ENCODE assay signal across 8 cellular contexts in genomic region chr3:107429330-107430181, GRCh38. TPM values are rescaled to one million over a fixed set of nuclear protein-coding genes. Genes with fewer than 3 reads are reported as not detected.
DNase-seq lines count a peak whose midpoint lies in the region; ATAC-seq and TF ChIP-seq lines count a peak whose summit lies in the region.

No MANE protein-coding gene starts in this region.

- peak; percentile 93 for ATAC-seq in aorta (ENCODE audit: low FRiP score)

- H3K79me2 ChIP-seq in KMS-11 (ENCODE audit: insufficient read depth, low read depth) (no peaks in the 10 kb centered on the region), SU-DHL-6 (ENCODE audit: insufficient read depth, low read length) (no peaks in the 10 kb centered on the region)

- peaks cover 21% of the 10 kb centered on the region for H3K4me1 ChIP-seq in KMS-11 (ENCODE audit: low read depth, poor library complexity, severe bottlenecking)
- peaks cover 25% of the 10 kb centered on the region for H3K4me1 ChIP-seq in left ventricle myocardium inferior
- no peaks in the 10 kb centered on the region for H3K4me1 ChIP-seq in aorta (ENCODE audit: control insufficient read depth in 1 of 2, insufficient read depth in 2 of 2, low read length in 2 of 2)

- no peaks in the 10 kb centered on the region for H3K36me3 Mint-ChIP-seq in progenitor cell of endocrine pancreas (ENCODE audit: insufficient read depth)

- no peak overlapping the region for H3K27ac ChIP-seq in KMS-11
- no peak overlapping the region for H3K27ac ChIP-seq in SU-DHL-6 (ENCODE audit: low read depth, low read length)
- peak overlapping the region; percentile 96 for H3K27ac ChIP-seq in angular gyrus (ENCODE audit: low read depth, low read length)
- H3K27ac ChIP-seq in left ventricle myocardium inferior (replicated peaks), result peak overlapping the region; percentile 96
- peak overlapping the region; percentile 84 to 89 for H3K27ac ChIP-seq in aorta (ENCODE audit: low read depth in 1 of 2, low read length in 2 of 2)

- H3K27me3 ChIP-seq in KMS-11 (ENCODE audit: insufficient read depth, low read depth) (no peaks in the 10 kb centered on the region), SU-DHL-6 (ENCODE audit: low read length) (no peaks in the 10 kb centered on the region), left ventricle myocardium inferior (ENCODE audit: low read depth) (no peaks in the 10 kb centered on the region), aorta (ENCODE audit: control insufficient read depth in 1 of 2, insufficient read depth in 2 of 2, low read length in 1 of 2) (no peaks in the 10 kb centered on the region)

- H3K9ac ChIP-seq in KMS-11 (no peak overlapping the region), SU-DHL-6 (ENCODE audit: low read length) (no peak overlapping the region)

- H3K36me3 ChIP-seq in KMS-11 (ENCODE audit: insufficient read depth), result no peaks in the 10 kb centered on the region
- H3K36me3 ChIP-seq in SU-DHL-6 (ENCODE audit: low read length), result no peaks in the 10 kb centered on the region
- no peaks in the 10 kb centered on the region for H3K36me3 ChIP-seq in left ventricle myocardium inferior
- H3K36me3 ChIP-seq in aorta (ENCODE audit: control insufficient read depth in 1 of 2, insufficient read depth in 2 of 2, low read length in 1 of 2), result no peaks in the 10 kb centered on the region

- 0 out of 2 replicates have a peak, but pooled peaks cover 8% of the 10 kb centered on the region for H3F3A ChIP-seq in SU-DHL-6 (ENCODE audit: insufficient read depth)

- intact Hi-C loops in left ventricle myocardium inferior (cut with micrococcal nuclease) (loop anchor here (10.0 kb wide), 1 partner anchor 155 kb away; no protein-coding TSS in a partner anchor), aorta (cut with DNase I) (loop anchor here (2.0 to 5.0 kb wide), 3 partner anchors 93 to 193 kb away; partner anchors contain the start of gene BBX (in 1 of the 2))

- 1 to 3% methylated on average over 37 of the region's 37 CpGs for WGBS in aorta, 2 donors

- peaks cover 17% of the 10 kb centered on the region for H3K4me1 Mint-ChIP-seq in progenitor cell of endocrine pancreas (ENCODE audit: low read depth)

- peaks cover 16% of the 10 kb centered on the region for H3K27me3 Mint-ChIP-seq in progenitor cell of endocrine pancreas

- no peaks in the 10 kb centered on the region for H3K9me2 ChIP-seq in SU-DHL-6 (replicated peaks; ENCODE audit: insufficient read depth, low read length)

- TF ChIP-seq CTCF in KMS-11 (conservative IDR thresholded peaks at IDR 0.05; ENCODE audit: low read depth, low read length) (peak; percentile 82), SU-DHL-6 (IDR thresholded peaks at IDR 0.05; ENCODE audit: insufficient read depth, low read length, poor library complexity, severe bottlenecking) (peak; percentile 72), left ventricle myocardium inferior (IDR thresholded peaks at IDR 0.05; ENCODE audit: borderline replicate concordance) (peak; percentile 93), progenitor cell of endocrine pancreas (IDR thresholded peaks at IDR 0.05; ENCODE audit: unreplicated experiment) (peak; percentile 89)

- H3K4me2 ChIP-seq in KMS-11, result peak overlapping the region; percentile 64
- peak overlapping the region; percentile 80 for H3K4me2 ChIP-seq in SU-DHL-6 (ENCODE audit: low read depth, low read length, poor library complexity, severe bottlenecking)

- H2AFZ ChIP-seq in KMS-11 (ENCODE audit: low read depth), result peak overlapping the region; percentile 92
- H2AFZ ChIP-seq in SU-DHL-6 (ENCODE audit: low read depth, low read length, severe bottlenecking), result peak overlapping the region; percentile 98

- H4K20me1 ChIP-seq in KMS-11 (ENCODE audit: insufficient read depth) (no peaks in the 10 kb centered on the region), SU-DHL-6 (ENCODE audit: low read depth, low read length) (no peaks in the 10 kb centered on the region)

- no peaks in the 10 kb centered on the region for H3K9me3 ChIP-seq in SU-DHL-6 (ENCODE audit: insufficient read depth, low read length)
- H3K9me3 ChIP-seq in left ventricle myocardium inferior (replicated peaks), result no peaks in the 10 kb centered on the region
- no peaks in the 10 kb centered on the region for H3K9me3 ChIP-seq in aorta (ENCODE audit: control insufficient read depth, low read length)

- H3K4me3 Mint-ChIP-seq in progenitor cell of endocrine pancreas (ENCODE audit: low read depth), result peak overlapping the region; percentile 74

- H3K9me3 Mint-ChIP-seq in progenitor cell of endocrine pancreas (ENCODE audit: low read depth), result no peaks in the 10 kb centered on the region

- H3K27ac Mint-ChIP-seq in progenitor cell of endocrine pancreas, result peak overlapping the region; percentile 78

- DNase-seq in GM03348 (ENCODE audit: low spot score) (peak; percentile 94), GOT3 (lab: John Stamatoyannopoulos, UW) (peak; percentile 63), left ventricle myocardium inferior (peak; percentile 74), progenitor cell of endocrine pancreas (ENCODE audit: low spot score, unreplicated experiment) (peak; percentile 65), aorta (peak; percentile 84 to 88)

- H3K4me3 ChIP-seq in KMS-11 (IDR thresholded peaks at IDR 0.05; ENCODE audit: insufficient read depth, low read depth, low read length) (no peak overlapping the region), SU-DHL-6 (ENCODE audit: insufficient read depth, low read length, poor library complexity, severe bottlenecking) (no peak overlapping the region), left ventricle myocardium inferior (peak overlapping the region; percentile 80), aorta (ENCODE audit: low read length in 2 of 2) (peak overlapping the region; percentile 74 to 97)

RNA-seq across cellular contexts. Expression of gene CCDC54, which starts 52.3 kb away (rescaled TPM):
- total RNA-seq in left ventricle myocardium inferior (not detected), progenitor cell of endocrine pancreas (not detected in 2 replicates), aorta (not detected)
- not detected for polyA plus RNA-seq in aorta

Comparison
In these comparisons a context has a peak if more than half of its experiments do, and no peak if none do; other contexts are left out.
1. H3K27ac ChIP-seq: peak in angular gyrus (single experiment), left ventricle myocardium inferior (single experiment) and aorta (2 of 2); none in KMS-11 (single experiment) and SU-DHL-6 (single experiment).
2. H3K4me3 ChIP-seq: peak in left ventricle myocardium inferior (single experiment) and aorta (2 of 2); none in KMS-11 (single experiment) and SU-DHL-6 (single experiment).
3. Peak in every context shown above with its lines, with median percentiles within 50 percentile points of each other: DNase-seq and CTCF ChIP-seq.